Comparison of ENCODE assay signal across 38 cellular contexts in genomic region chr2:235279965-235280364, GRCh38.
"Had no signal": no experiment of that assay in that cellular context is flagged by ENCODE, and none has a peak within 500 bp of the region (broad histone marks: within the 10 kb centered on the region; RNA-seq: fewer than 3 reads in every experiment).

No MANE protein-coding gene starts in this region.

- H3K4me1 ChIP-seq: adrenal gland, ascending aorta, body of pancreas, breast epithelium had no signal

- H3K4me1 Mint-ChIP-seq: activated naive CD4-positive, alpha-beta T cell treated with anti-CD3 and anti-CD28 coated beads, Interleukin-2, amount 50 U/mL, for 24 hours; activated naive CD8-positive, alpha-beta T cell treated with anti-CD3 and anti-CD28 coated beads for 36 hours; activated naive CD8-positive, alpha-beta T cell treated with anti-CD3 and anti-CD28 coated beads, Interleukin-2, amount 10 ng/mL, durations not matched to agents 7 days and 5 days; activated naive CD8-positive, alpha-beta T cell treated with anti-CD3 and anti-CD28 coated beads, Interleukin-2, amount 50 U/mL, for 24 hours; activated T-helper 17 cell treated with anti-CD3 and anti-CD28 coated beads, Interleukin-2, amount 50 U/mL, for 72 hours; brain; central memory CD8-positive, alpha-beta T cell had no signal

- H3K4me3 ChIP-seq: adrenal gland, ascending aorta, body of pancreas, breast epithelium, cardiac muscle cell had no signal

- H3K9me3 Mint-ChIP-seq: activated naive CD4-positive, alpha-beta T cell treated with anti-CD3 and anti-CD28 coated beads for 36 hours; activated naive CD4-positive, alpha-beta T cell treated with anti-CD3 and anti-CD28 coated beads, Interleukin-2, amount 50 U/mL, for 24 hours; activated naive CD4-positive, alpha-beta T cell treated with anti-CD3 and anti-CD28 coated beads, Interleukin-2, amount 50 U/mL, for 72 hours; activated naive CD8-positive, alpha-beta T cell treated with anti-CD3 and anti-CD28 coated beads, Interleukin-2, amount 10 ng/mL, durations not matched to agents 7 days and 5 days; activated naive CD8-positive, alpha-beta T cell treated with anti-CD3 and anti-CD28 coated beads, Interleukin-2, amount 50 U/mL, for 24 hours; activated T-cell treated with anti-CD3 and anti-CD28 coated beads, Interleukin-2, amount 50 U/mL, for 24 hours; activated T-cell treated with anti-CD3 and anti-CD28 coated beads, Interleukin-2, amount 50 U/mL, for 4 hours; activated T-cell treated with anti-CD3 and anti-CD28 coated beads, Interleukin-2, amount 50 U/mL, for 72 hours; activated T-helper 17 cell treated with anti-CD3 and anti-CD28 coated beads, Interleukin-2, amount 50 U/mL, for 72 hours; central memory CD8-positive, alpha-beta T cell had no signal

- ATAC-seq: activated naive CD4-positive, alpha-beta T cell treated with anti-CD3 and anti-CD28 coated beads, Interleukin-2, amount 50 U/mL, for 72 hours; activated naive CD8-positive, alpha-beta T cell treated with anti-CD3 and anti-CD28 coated beads, Interleukin-2, amount 50 U/mL, for 24 hours; activated T-cell treated with anti-CD3 and anti-CD28 coated beads, Interleukin-2, amount 50 U/mL, for 4 hours; activated T-cell treated with anti-CD3 and anti-CD28 coated beads, Interleukin-2, amount 50 U/mL, for 72 hours; activated T-helper 17 cell treated with anti-CD3 and anti-CD28 coated beads, Interleukin-2, amount 50 U/mL, for 72 hours; body of pancreas had no signal

- DNase-seq: activated effector memory CD4-positive, alpha-beta T cell treated with anti-CD3 and anti-CD28 coated beads, Interleukin-2, amount 50 U/mL, for 16 hours; activated effector memory CD4-positive, alpha-beta T cell treated with Interleukin-2 at 50 U/mL for 16 hours; activated gamma-delta T cell; activated gamma-delta T cell treated with Interleukin-2 at 50 U/mL for 16 hours; activated naive CD4-positive, alpha-beta T cell; activated naive CD4-positive, alpha-beta T cell treated with anti-CD3 and anti-CD28 coated beads for 36 hours; activated naive CD4-positive, alpha-beta T cell treated with anti-CD3 and anti-CD28 coated beads, Interleukin-2, amount 50 U/mL, for 16 hours; activated naive CD4-positive, alpha-beta T cell treated with Interleukin-2 at 50 U/mL for 16 hours; activated naive CD8-positive, alpha-beta T cell treated with anti-CD3 and anti-CD28 coated beads for 36 hours; activated naive CD8-positive, alpha-beta T cell treated with anti-CD3 and anti-CD28 coated beads, Interleukin-2, amount 10 ng/mL, durations not matched to agents 7 days and 5 days; activated naive CD8-positive, alpha-beta T cell treated with anti-CD3 and anti-CD28 coated beads, Interleukin-2, amount 50 U/mL, for 24 hours; activated T-cell treated with anti-CD3 and anti-CD28 coated beads for 4 hours; activated T-cell treated with anti-CD3 and anti-CD28 coated beads, Interleukin-2, amount 50 U/mL, for 1 hour; activated T-cell treated with anti-CD3 and anti-CD28 coated beads, Interleukin-2, amount 50 U/mL, for 24 hours; activated T-cell treated with anti-CD3 and anti-CD28 coated beads, Interleukin-2, amount 50 U/mL, for 4 hours; activated T-cell treated with anti-CD3 and anti-CD28 coated beads, Interleukin-2, amount 50 U/mL, for 48 hours; activated T-cell treated with anti-CD3 and anti-CD28 coated beads, Interleukin-2, amount 50 U/mL, for 72 hours; adrenal gland; amniotic stem cell; amygdala; anterior cingulate cortex; aorta; body of pancreas; brain microvascular endothelial cell; caudate nucleus; central memory CD4-positive, alpha-beta T cell; cerebellar nuclear complex had no signal

- H3K36me3 ChIP-seq: adrenal gland, ascending aorta, brain microvascular endothelial cell, breast epithelium, cardiac muscle cell had no signal

- H3K27me3 ChIP-seq: adrenal gland, ascending aorta, body of pancreas, brain microvascular endothelial cell, breast epithelium, cardiac muscle cell had no signal

- H3K27ac Mint-ChIP-seq: activated naive CD4-positive, alpha-beta T cell treated with anti-CD3 and anti-CD28 coated beads for 36 hours; activated naive CD4-positive, alpha-beta T cell treated with anti-CD3 and anti-CD28 coated beads, Interleukin-2, amount 50 U/mL, for 24 hours; activated naive CD4-positive, alpha-beta T cell treated with anti-CD3 and anti-CD28 coated beads, Interleukin-2, amount 50 U/mL, for 72 hours; activated naive CD8-positive, alpha-beta T cell; activated naive CD8-positive, alpha-beta T cell treated with anti-CD3 and anti-CD28 coated beads for 36 hours; activated naive CD8-positive, alpha-beta T cell treated with anti-CD3 and anti-CD28 coated beads, Interleukin-2, amount 10 ng/mL, durations not matched to agents 7 days and 5 days; activated naive CD8-positive, alpha-beta T cell treated with anti-CD3 and anti-CD28 coated beads, Interleukin-2, amount 50 U/mL, for 24 hours; activated T-cell treated with anti-CD3 and anti-CD28 coated beads, Interleukin-2, amount 50 U/mL, for 24 hours; activated T-cell treated with anti-CD3 and anti-CD28 coated beads, Interleukin-2, amount 50 U/mL, for 72 hours; activated T-helper 1 cell treated with anti-CD3 and anti-CD28 coated beads, Interleukin-12 subunit alpha, Interleukin-12 subunit beta, Interleukin-2, Interleukin-4 antibody, amounts not matched to agents 30 ng/mL and 10 ng/mL and 1 ng/mL, durations not matched to agents 14 hours and 24 hours and 36 hours; activated T-helper 17 cell treated with anti-CD3 and anti-CD28 coated beads, Interleukin-2, amount 50 U/mL, for 72 hours; activated T-helper 2 cell treated with anti-CD3 and anti-CD28 coated beads, Interferon-gamma antibody, Interleukin-2, Interleukin-4, amounts not matched to agents 10 μg/mL and 5 μg/mL and 100 μg/mL, durations not matched to agents 14 hours and 24 hours and 36 hours; brain had no signal

- H3K27ac ChIP-seq: adrenal gland, ascending aorta, body of pancreas, brain microvascular endothelial cell, breast epithelium, cardiac muscle cell had no signal

- H3K4me3 Mint-ChIP-seq: activated naive CD4-positive, alpha-beta T cell treated with anti-CD3 and anti-CD28 coated beads for 36 hours; activated naive CD4-positive, alpha-beta T cell treated with anti-CD3 and anti-CD28 coated beads, Interleukin-2, amount 50 U/mL, for 24 hours; activated naive CD8-positive, alpha-beta T cell; activated naive CD8-positive, alpha-beta T cell treated with anti-CD3 and anti-CD28 coated beads for 36 hours; activated naive CD8-positive, alpha-beta T cell treated with anti-CD3 and anti-CD28 coated beads, Interleukin-2, amount 10 ng/mL, durations not matched to agents 7 days and 5 days; activated naive CD8-positive, alpha-beta T cell treated with anti-CD3 and anti-CD28 coated beads, Interleukin-2, amount 50 U/mL, for 24 hours; activated T-cell treated with anti-CD3 and anti-CD28 coated beads, Interleukin-2, amount 50 U/mL, for 24 hours; activated T-cell treated with anti-CD3 and anti-CD28 coated beads, Interleukin-2, amount 50 U/mL, for 4 hours; activated T-cell treated with anti-CD3 and anti-CD28 coated beads, Interleukin-2, amount 50 U/mL, for 72 hours; activated T-helper 1 cell treated with anti-CD3 and anti-CD28 coated beads, Interleukin-12 subunit alpha, Interleukin-12 subunit beta, Interleukin-2, Interleukin-4 antibody, amounts not matched to agents 30 ng/mL and 10 ng/mL and 1 ng/mL, durations not matched to agents 14 hours and 24 hours and 36 hours; activated T-helper 17 cell treated with anti-CD3 and anti-CD28 coated beads, Interleukin-2, amount 50 U/mL, for 72 hours; brain; central memory CD8-positive, alpha-beta T cell had no signal

- H3K36me3 Mint-ChIP-seq: activated naive CD4-positive, alpha-beta T cell treated with anti-CD3 and anti-CD28 coated beads, Interleukin-2, amount 50 U/mL, for 24 hours; activated naive CD4-positive, alpha-beta T cell treated with anti-CD3 and anti-CD28 coated beads, Interleukin-2, amount 50 U/mL, for 72 hours; activated naive CD8-positive, alpha-beta T cell; activated naive CD8-positive, alpha-beta T cell treated with anti-CD3 and anti-CD28 coated beads for 36 hours; activated naive CD8-positive, alpha-beta T cell treated with anti-CD3 and anti-CD28 coated beads, Interleukin-2, amount 10 ng/mL, durations not matched to agents 7 days and 5 days; brain had no signal

- H3K9me3 ChIP-seq: adrenal gland, ascending aorta, body of pancreas, breast epithelium had no signal
